ENCODE assay signal across 1 cellular context in genomic region chr20:49970498-49970897, GRCh38.
TF ChIP-seq lines count a peak whose summit lies in the region.

No MANE protein-coding gene starts in this region.

TF ChIP-seq in HepG2, 621 proteins besides CTCF, POLR2A, EP300 and RAD21:
- TF ChIP-seq AGO2 (optimal IDR thresholded peaks at IDR 0.05; ENCODE audit: low read depth, low read length) (no peak), SETDB1 (CRISPR knock-in tag; IDR thresholded peaks at IDR 0.05; ENCODE audit: borderline replicate concordance) (no peak), NFE2L1 (CRISPR knock-in tag; IDR thresholded peaks at IDR 0.05; ENCODE audit: borderline replicate concordance) (no peak), ERF (CRISPR knock-in tag; IDR thresholded peaks at IDR 0.05) (no peak), ZZZ3 (CRISPR knock-in tag; IDR thresholded peaks at IDR 0.05; ENCODE audit: borderline replicate concordance) (no peak)
